In genomic region chr6:139406577-139407343, GRCh38 we compare ENCODE assay signal across 1 cellular context.
TF ChIP-seq lines count a peak whose summit lies in the region.

No MANE protein-coding gene starts in this region.

TF ChIP-seq in PFSK-1, 5 proteins besides CTCF, POLR2A, EP300 and RAD21:
- peak; percentile 55 to 63; a peak in 2 of 4 replicates for TF ChIP-seq REST (IDR thresholded peaks at IDR 0.05; ENCODE audit: insufficient read depth in 1 of 2, low read depth in 2 of 2, low read length in 2 of 2)
- no peak for TF ChIP-seq TAF1 (IDR thresholded peaks at IDR 0.05; ENCODE audit: borderline replicate concordance, insufficient read depth, low read length)
- no peak for TF ChIP-seq FOXP2 (optimal IDR thresholded peaks at IDR 0.05; ENCODE audit: borderline replicate concordance, extremely low read depth, extremely low read length, insufficient read depth)
- no peak for TF ChIP-seq POLR2AphosphoS5 (IDR thresholded peaks at IDR 0.05; ENCODE audit: low read depth, low read length)
